Comparison of ENCODE assay signal across 9 cellular contexts in the genomic region with DNA sequence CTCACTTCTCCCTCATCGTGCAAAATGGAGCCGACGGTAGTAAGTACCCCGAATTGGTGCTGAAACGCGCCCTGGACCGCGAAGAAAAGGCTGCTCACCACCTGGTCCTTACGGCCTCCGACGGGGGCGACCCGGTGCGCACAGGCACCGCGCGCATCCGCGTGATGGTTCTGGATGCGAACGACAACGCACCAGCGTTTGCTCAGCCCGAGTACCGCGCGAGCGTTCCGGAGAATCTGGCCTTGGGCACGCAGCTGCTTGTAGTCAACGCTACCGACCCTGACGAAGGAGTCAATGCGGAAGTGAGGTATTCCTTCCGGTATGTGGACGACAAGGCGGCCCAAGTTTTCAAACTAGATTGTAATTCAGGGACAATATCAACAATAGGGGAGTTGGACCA. TPM values are rescaled to one million over a fixed set of nuclear protein-coding genes. Genes with fewer than 3 reads are reported as not detected.
DNase-seq lines count a peak whose midpoint lies in the region; ATAC-seq and TF ChIP-seq lines count a peak whose summit lies in the region.
"Had no signal": no experiment of that assay in that cellular context is flagged by ENCODE, and none has a peak within 500 bp of the region (broad histone marks: within the 10 kb centered on the region; RNA-seq: fewer than 3 reads in every experiment).

No MANE protein-coding gene starts in this region.

- no peaks in the 10 kb centered on the region for H4K20me1 ChIP-seq in OCI-LY1 (ENCODE audit: insufficient read depth, low read length)

- ATAC-seq in heart left ventricle = peak in 3 of 4 donors; percentile 19 to 51 (median 49)
- ATAC-seq in upper lobe of right lung = peak; percentile 21
- ATAC-seq in GM18519 (IDR thresholded peaks at IDR 0.05; ENCODE audit: low FRiP score, unreplicated experiment) = no peak
- ATAC-seq in HG03039 (IDR thresholded peaks at IDR 0.05; ENCODE audit: unreplicated experiment) = no peak

- H3K27ac ChIP-seq in heart left ventricle = peak overlapping the region in 5 of 12 donors; percentile 25 to 67 (median 38)
- no peak overlapping the region for H3K27ac ChIP-seq in OCI-LY1 (ENCODE audit: low read depth, low read length, poor library complexity, severe bottlenecking)
- peak overlapping the region in 1 of 2 donors; percentile 4 for H3K27ac ChIP-seq in right atrium auricular region
- H3K27ac ChIP-seq in upper lobe of right lung = no peak overlapping the region

- TF ChIP-seq POLR2A in heart left ventricle (IDR thresholded peaks at IDR 0.05) = no peak

- H3K9me3 ChIP-seq in heart left ventricle = peaks cover 0 to 99% (median 41%) of the 10 kb centered on the region in 12 donors
- H3K9me3 ChIP-seq in OCI-LY1 (ENCODE audit: low read length) = peaks cover 6% of the 10 kb centered on the region; the same call in 1 of the 2 replicates
- peaks cover 8 to 90% of the 10 kb centered on the region in 2 donors for H3K9me3 ChIP-seq in right atrium auricular region
- peaks cover 32% of the 10 kb centered on the region for H3K9me3 ChIP-seq in upper lobe of right lung

- peak overlapping the region; percentile 90 for H3K4me2 ChIP-seq in OCI-LY1 (ENCODE audit: low read length)

- intact Hi-C loops in heart left ventricle (cut with DNase I) (loop anchor here in 4 of 10 donors (5.0 kb wide), 3 partner anchors 96 to 131 kb away; no protein-coding TSS in a partner anchor), cardiac septum (cut with DNase I) (loop anchor here (5.0 kb wide), 1 partner anchor 91 kb away; no protein-coding TSS in a partner anchor), upper lobe of right lung (cut with DNase I) (no loop called here)

- TF ChIP-seq CTCF in heart left ventricle (IDR thresholded peaks at IDR 0.05) (no peak), OCI-LY1 (IDR thresholded peaks at IDR 0.05; ENCODE audit: low read length) (no peak), right atrium auricular region (IDR thresholded peaks at IDR 0.05) (no peak), upper lobe of right lung (IDR thresholded peaks at IDR 0.05) (no peak)

- H2AFZ ChIP-seq in OCI-LY1 (ENCODE audit: low read length) = no peak overlapping the region

- H3K27me3 ChIP-seq in heart left ventricle = peaks cover 0 to 46% (median 0%) of the 10 kb centered on the region in 9 donors
- no peaks in the 10 kb centered on the region for H3K27me3 ChIP-seq in OCI-LY1 (ENCODE audit: insufficient read depth, low read length)
- no peaks in the 10 kb centered on the region for H3K27me3 ChIP-seq in right atrium auricular region
- H3K27me3 ChIP-seq in upper lobe of right lung = no peaks in the 10 kb centered on the region
- H3K27me3 ChIP-seq: adrenal gland had no signal

- no peak for DNase-seq in heart left ventricle
- DNase-seq in cardiac septum (ENCODE audit: low spot score) = no peak
- no peak for DNase-seq in right atrium auricular region (ENCODE audit: low spot score)
- DNase-seq in upper lobe of right lung = no peak
- no peak for DNase-seq in NCI-H2081 treated with DMSO at 0.1 percent for 48 hours (lab: John Stamatoyannopoulos, UW)

- H3K4me3 ChIP-seq in heart left ventricle (peak overlapping the region in 11 of 12 donors; percentile 19 to 58 (median 42)), OCI-LY1 (ENCODE audit: low read depth, low read length, poor library complexity, severe bottlenecking) (peak overlapping the region; percentile 74), right atrium auricular region (peak overlapping the region; percentile 9 to 43), upper lobe of right lung (peak overlapping the region; percentile 15)

- H3K4me1 ChIP-seq in heart left ventricle (peaks cover 0 to 16% (median 0%) of the 10 kb centered on the region in 12 donors), OCI-LY1 (ENCODE audit: insufficient read depth, low read length, severe bottlenecking) (peaks cover 6% of the 10 kb centered on the region), right atrium auricular region (peaks cover 0 to 18% of the 10 kb centered on the region in 2 donors), upper lobe of right lung (no peaks in the 10 kb centered on the region)

- H3K9me2 ChIP-seq in OCI-LY1 (ENCODE audit: low read depth, low read length) = no peaks in the 10 kb centered on the region

- no peaks in the 10 kb centered on the region for H3F3A ChIP-seq in OCI-LY1 (ENCODE audit: insufficient read depth, low read length)

- peak overlapping the region; percentile 68; the same call in 1 of the 2 replicates for H3K9ac ChIP-seq in OCI-LY1 (ENCODE audit: low read length)

- H3K36me3 ChIP-seq in heart left ventricle (peaks cover 0 to 26% (median 0%) of the 10 kb centered on the region in 9 donors), OCI-LY1 (ENCODE audit: insufficient read depth, low read length) (no peaks in the 10 kb centered on the region), right atrium auricular region (peaks cover 7% of the 10 kb centered on the region), upper lobe of right lung (no peaks in the 10 kb centered on the region)
- H3K36me3 ChIP-seq: adrenal gland had no signal

- WGBS in heart left ventricle, 4 donors = 23 to 43% (median 26%) methylated on average over 37 of the region's 37 CpGs

- no peaks in the 10 kb centered on the region for H3K79me2 ChIP-seq in OCI-LY1 (ENCODE audit: insufficient read depth, low read length)

RNA-seq across cellular contexts. Expression of gene PCDHGA12, which starts 1.0 kb away (rescaled TPM):
- total RNA-seq in heart left ventricle (10 to 100 TPM in 1 of 9 donors, 1 to 10 TPM in 8; 3.2 to 15.5 (median 7.3) TPM), cardiac septum (10.3 TPM), right atrium auricular region (1 to 10 TPM; 6.2 to 7.7 TPM), upper lobe of right lung (7.6 TPM)
- polyA plus RNA-seq in heart left ventricle = 1 to 10 TPM; 3.2 to 5.0 TPM

RNA-seq across cellular contexts. Expression of gene PCDHGA11, which starts 10.4 kb away (rescaled TPM):
- total RNA-seq in heart left ventricle = 1 to 10 TPM; 2.8 to 9.0 (median 5.3) TPM
- polyA plus RNA-seq in heart left ventricle = 1 to 10 TPM; 1.8 to 5.0 TPM
- total RNA-seq in cardiac septum = 9.6 TPM
- 1 to 10 TPM; 3.0 to 4.5 TPM for total RNA-seq in right atrium auricular region
- 2.6 TPM for total RNA-seq in upper lobe of right lung

RNA-seq across cellular contexts. Expression of gene PCDHGB7, which starts 13.8 kb away (rescaled TPM):
- total RNA-seq in heart left ventricle (10 to 100 TPM in 5 of 9 donors, 1 to 10 TPM in 4; 5.1 to 15.0 (median 11.1) TPM), cardiac septum (16.4 TPM), right atrium auricular region (10 to 100 TPM in 1 of 2 donors, 1 to 10 TPM in 1; 6.0 to 10.5 TPM), upper lobe of right lung (15.4 TPM)
- polyA plus RNA-seq in heart left ventricle = 1 to 10 TPM; 3.3 to 4.8 TPM

RNA-seq across cellular contexts. Expression of gene PCDHGA10, which starts 18.5 kb away (rescaled TPM):
- total RNA-seq in heart left ventricle (10 to 100 TPM in 1 of 9 donors, 1 to 10 TPM in 8; 3.3 to 11.3 (median 6.1) TPM), cardiac septum (11.0 TPM), right atrium auricular region (1 to 10 TPM; 3.1 to 4.8 TPM), upper lobe of right lung (6.2 TPM)
- 1 to 10 TPM; 1.1 to 3.1 TPM for polyA plus RNA-seq in heart left ventricle

RNA-seq across cellular contexts. Expression of gene PCDHGB6, which starts 23.5 kb away (rescaled TPM):
- total RNA-seq in heart left ventricle = 10 to 100 TPM in 1 of 9 donors, 1 to 10 TPM in 8; 4.1 to 10.4 (median 6.5) TPM
- polyA plus RNA-seq in heart left ventricle = 1 to 10 TPM; 2.3 to 4.5 TPM
- total RNA-seq in cardiac septum = 11.9 TPM
- total RNA-seq in right atrium auricular region = 1 to 10 TPM; 5.0 to 7.1 TPM
- total RNA-seq in upper lobe of right lung = 7.5 TPM

Comparison
In these comparisons a context has a peak if more than half of its experiments do, and no peak if none do; other contexts are left out.
1. ATAC-seq: peak in heart left ventricle (3 of 4) and upper lobe of right lung (single experiment); none in GM18519 (single experiment) and HG03039 (single experiment).
2. H3K4me3 ChIP-seq: peak in every context shown above with its lines; median percentile 74 in OCI-LY1; 42 in heart left ventricle; 26 in right atrium auricular region; 15 in upper lobe of right lung.